14 cellular contexts compared by ENCODE assay signal in the genomic region with DNA sequence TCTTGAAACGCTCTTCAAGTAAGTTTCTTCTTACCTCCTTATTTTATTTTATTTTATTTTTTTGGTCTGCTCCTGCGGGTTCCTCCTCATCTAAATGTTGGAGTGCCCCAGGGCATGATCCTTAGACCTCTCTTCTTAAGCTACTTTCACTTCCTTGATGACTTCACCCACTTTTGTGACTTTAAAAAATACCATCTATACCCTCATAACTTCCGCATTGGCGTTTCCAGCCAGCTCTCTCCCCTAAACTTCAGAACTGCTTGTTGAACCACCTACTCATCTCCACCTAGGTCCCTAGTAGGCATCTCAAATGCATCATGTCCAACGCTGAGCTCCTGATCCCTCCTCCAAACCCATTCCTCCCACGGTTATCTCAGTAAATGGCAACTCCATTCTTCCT. TPM values are rescaled to one million over a fixed set of nuclear protein-coding genes. Genes with fewer than 3 reads are reported as not detected.
A peak's percentile ranks its signal among the peaks of the same experiment; 100 is the strongest.
DNase-seq lines count a peak whose midpoint lies in the region; ATAC-seq, FAIRE-seq and TF ChIP-seq lines count a peak whose summit lies in the region.
"Had no signal": no experiment of that assay in that cellular context is flagged by ENCODE, and none has a peak within 500 bp of the region (broad histone marks: within the 10 kb centered on the region; RNA-seq: fewer than 3 reads in every experiment).

No MANE protein-coding gene starts in this region.

- POLR2A ChIA-PET in T-cell (lab: Charles Lee), result interaction anchor here in 1 of 2 donors (0.5 kb wide), 1 partner anchor 41 kb away, joined by 3 read pairs; no protein-coding TSS in a partner anchor

- H4K91ac ChIP-seq in mesenchymal stem cell (ENCODE audit: low read length) (peak overlapping the region; percentile 69), H9 (ENCODE audit: insufficient read length, low read depth, low read length) (no peak overlapping the region)

- no peak overlapping the region for H2BK120ac ChIP-seq in mesenchymal stem cell (ENCODE audit: low read depth, low read length)
- H2BK120ac ChIP-seq in H9 (ENCODE audit: low read depth, low read length, poor library complexity, severe bottlenecking), result no peak overlapping the region

- H3K36me3 Mint-ChIP-seq in T-cell (no peaks in the 10 kb centered on the region), H9 (ENCODE audit: insufficient read depth in 1 of 3, low read depth in 3 of 3) (no peaks in the 10 kb centered on the region)

- H3K9me3 Mint-ChIP-seq in T-cell, result no peaks in the 10 kb centered on the region
- H3K9me3 Mint-ChIP-seq in H9, result no peaks in the 10 kb centered on the region; a peak in 1 of 5 replicates

- WGBS in mesenchymal stem cell, result 93% methylated on average over 6 of the region's 6 CpGs
- WGBS in H9 (ENCODE audit: extremely low coverage, insufficient read length, low lambda C conversion rate), result no CpG with 5 or more reads among the region's 6 CpGs

- H3K27ac Mint-ChIP-seq in T-cell, result no peak overlapping the region
- no peak overlapping the region; a peak in 1 of 7 replicates for H3K27ac Mint-ChIP-seq in H9

- H3K27me3 ChIP-seq in MM.1S (replicated peaks; ENCODE audit: insufficient read depth, low read length), result no peaks in the 10 kb centered on the region
- H3K27me3 ChIP-seq in mesenchymal stem cell (ENCODE audit: control insufficient read depth in 1 of 2, insufficient read depth in 1 of 2, low read length in 2 of 2), result no peaks in the 10 kb centered on the region
- H3K27me3 ChIP-seq in H9 (ENCODE audit: insufficient read depth, low read length), result no peaks in the 10 kb centered on the region
- H3K27me3 ChIP-seq: esophagus squamous epithelium had no signal

- H3K23me2 ChIP-seq in H9 (ENCODE audit: insufficient read length, low read depth, low read length, poor library complexity, severe bottlenecking), result no peaks in the 10 kb centered on the region

- H3K79me2 ChIP-seq in MM.1S (ENCODE audit: low read length), result no peaks in the 10 kb centered on the region
- no peaks in the 10 kb centered on the region for H3K79me2 ChIP-seq in H9 (ENCODE audit: insufficient read depth, low read length)

- H3K4me2 ChIP-seq in MM.1S (ENCODE audit: low read depth, low read length), result peak overlapping the region; percentile 22; the same call in 1 of the 2 replicates
- no peak overlapping the region for H3K4me2 ChIP-seq in mesenchymal stem cell (ENCODE audit: low read length, poor library complexity, severe bottlenecking)
- no peak overlapping the region for H3K4me2 ChIP-seq in H9 (ENCODE audit: insufficient read depth, insufficient read length, low read length)

- H3K4me3 Mint-ChIP-seq in T-cell (no peak overlapping the region), H9 (no peak overlapping the region)

- no peak for FAIRE-seq in HTR-8/SVneo (lab: Jason Lieb, UNC)

- H4K20me1 ChIP-seq in MM.1S (ENCODE audit: insufficient read depth, low read length) (no peaks in the 10 kb centered on the region), H9 (ENCODE audit: control insufficient read depth, insufficient read depth, insufficient read length) (peaks cover 3% of the 10 kb centered on the region)

- H3K56ac ChIP-seq in H9 (ENCODE audit: insufficient read length, low read depth, low read length), result no peak overlapping the region

- H3K18ac ChIP-seq in mesenchymal stem cell (ENCODE audit: low read depth in 1 of 2, low read length in 2 of 2), result no peak overlapping the region
- no peak overlapping the region for H3K18ac ChIP-seq in H9 (ENCODE audit: insufficient read length, low read depth, low read length)

- H3K4ac ChIP-seq in mesenchymal stem cell (ENCODE audit: low read depth in 1 of 2, low read length in 2 of 2) (no peak overlapping the region), H9 (ENCODE audit: low read depth, low read length) (no peak overlapping the region)

- H3K9me2 ChIP-seq in MM.1S (replicated peaks; ENCODE audit: insufficient read depth, low read length), result no peaks in the 10 kb centered on the region

- H3K9me3 ChIP-seq in MM.1S (replicated peaks; ENCODE audit: insufficient read depth, low read length) (no peaks in the 10 kb centered on the region), mesenchymal stem cell (ENCODE audit: control insufficient read depth, low read length) (no peaks in the 10 kb centered on the region), H9 (ENCODE audit: control insufficient read depth, low read depth, low read length) (no peaks in the 10 kb centered on the region)
- H3K9me3 ChIP-seq: esophagus squamous epithelium had no signal

- no peak overlapping the region for H4K5ac ChIP-seq in H9 (ENCODE audit: insufficient read length, low read depth, low read length)

- no peaks in the 10 kb centered on the region for H3K4me1 Mint-ChIP-seq in T-cell
- H3K4me1 Mint-ChIP-seq in H9, result 0 out of 4 replicates have a peak, but pooled peaks cover 0 to 2% of the 10 kb centered on the region in 2 experiments

- no peak overlapping the region for H3K27ac ChIP-seq in MM.1S (ENCODE audit: low read length)
- H3K27ac ChIP-seq in mesenchymal stem cell (ENCODE audit: low read length, poor library complexity, severe bottlenecking), result no peak overlapping the region
- no peak overlapping the region for H3K27ac ChIP-seq in H9 (ENCODE audit: insufficient read length, low read depth, low read length)

- H2BK5ac ChIP-seq in mesenchymal stem cell (ENCODE audit: low read depth, low read length, poor library complexity, severe bottlenecking) (peak overlapping the region; percentile 1), H9 (ENCODE audit: insufficient read length, low read length) (no peak overlapping the region)

- no peaks in the 10 kb centered on the region for H3K79me1 ChIP-seq in mesenchymal stem cell (replicated peaks; ENCODE audit: low read length, poor library complexity, severe bottlenecking)
- H3K79me1 ChIP-seq in H9 (ENCODE audit: insufficient read depth, low read depth, low read length, poor library complexity, severe bottlenecking), result no peaks in the 10 kb centered on the region

- peak overlapping the region; percentile 25 for H2AFZ ChIP-seq in MM.1S (ENCODE audit: low read length)
- H2AFZ ChIP-seq in mesenchymal stem cell (ENCODE audit: low read depth, low read length), result no peak overlapping the region
- no peak overlapping the region for H2AFZ ChIP-seq in H9 (ENCODE audit: low read length)

- no peak overlapping the region for H4K8ac ChIP-seq in mesenchymal stem cell (ENCODE audit: low read length)
- H4K8ac ChIP-seq in H9 (replicated peaks; ENCODE audit: insufficient read length, low read depth, low read length), result no peak overlapping the region

- H3F3A ChIP-seq in MM.1S (ENCODE audit: insufficient read depth, low read length), result no peaks in the 10 kb centered on the region

- no peak overlapping the region for H3T11ph ChIP-seq in H9 (ENCODE audit: low read length)

- H3K9ac ChIP-seq in MM.1S (ENCODE audit: low read length) (no peak overlapping the region), mesenchymal stem cell (ENCODE audit: low read length) (no peak overlapping the region), H9 (ENCODE audit: extremely low read depth, insufficient read length, low read length) (no peak overlapping the region)

- H2AK5ac ChIP-seq in mesenchymal stem cell (ENCODE audit: low read length, severe bottlenecking) (peak overlapping the region; percentile 94), H9 (ENCODE audit: insufficient read length, low read length) (no peak overlapping the region)

- no peaks in the 10 kb centered on the region for H3K36me3 ChIP-seq in MM.1S (replicated peaks; ENCODE audit: insufficient read depth, low read length)
- no peaks in the 10 kb centered on the region for H3K36me3 ChIP-seq in mesenchymal stem cell (ENCODE audit: control insufficient read depth in 1 of 2, insufficient read depth in 2 of 2, low read depth in 1 of 2, low read length in 2 of 2)
- H3K36me3 ChIP-seq: esophagus squamous epithelium had no signal

- CTCF ChIA-PET in T-cell (lab: Charles Lee), result no interaction called here

- H3K14ac ChIP-seq in mesenchymal stem cell (ENCODE audit: low read length in 2 of 2) (no peak overlapping the region), H9 (ENCODE audit: insufficient read depth, low read length) (no peak overlapping the region)

- TF ChIP-seq CTCF in MM.1S (IDR thresholded peaks at IDR 0.05; ENCODE audit: low read length) (no peak), H9 (conservative IDR thresholded peaks at IDR 0.05) (no peak)

- peak; percentile 34 for DNase-seq in EH (ENCODE audit: low read depth)
- no peak for DNase-seq in MM.1S
- peak; percentile 60 for DNase-seq in SIG-M5 (lab: John Stamatoyannopoulos, UW)
- no peak for DNase-seq in mesenchymal stem cell
- no peak for DNase-seq in T-cell
- no peak for DNase-seq in NCI-H187 (lab: John Stamatoyannopoulos, UW)
- DNase-seq in HTR-8/SVneo (ENCODE audit: insufficient read length, low spot score), result no peak
- DNase-seq in H9, result no peak
- DNase-seq: activated gamma-delta T cell, dermis blood vessel endothelial cell, esophagus squamous epithelium, NCI-H2029, NCI-H524, posterior cingulate gyrus had no signal

- H3K27me3 Mint-ChIP-seq in T-cell (peaks cover 0 to 2% of the 10 kb centered on the region in 2 donors), H9 (ENCODE audit: low read depth) (peaks cover 2% of the 10 kb centered on the region; the same call in 1 of the 2 replicates)

- no peak overlapping the region for H3K23ac ChIP-seq in mesenchymal stem cell (ENCODE audit: low read length in 2 of 2)
- H3K23ac ChIP-seq in H9 (ENCODE audit: insufficient read length, low read depth, low read length), result no peak overlapping the region

- H2BK15ac ChIP-seq in mesenchymal stem cell (ENCODE audit: low read depth, poor library complexity, severe bottlenecking) (no peak overlapping the region), H9 (ENCODE audit: low read depth, low read length) (no peak overlapping the region)

- no peak overlapping the region for H2BK20ac ChIP-seq in H9 (ENCODE audit: low read depth, low read length, poor library complexity, severe bottlenecking)

- H3K4me1 ChIP-seq in MM.1S (ENCODE audit: low read length) (peaks cover 4% of the 10 kb centered on the region; the same call in 1 of the 2 replicates), mesenchymal stem cell (ENCODE audit: control insufficient read depth, insufficient read depth, low read depth, low read length) (peaks cover 8% of the 10 kb centered on the region), H9 (ENCODE audit: insufficient read depth, low read length) (no peaks in the 10 kb centered on the region)

- H3K4me3 ChIP-seq in MM.1S (ENCODE audit: low read length) (no peak overlapping the region), mesenchymal stem cell (ENCODE audit: insufficient read depth in 1 of 2, low read depth in 1 of 2, low read length in 2 of 2) (no peak overlapping the region)
- H3K4me3 ChIP-seq: esophagus squamous epithelium had no signal

- no peak for ATAC-seq in T-cell (replicated peaks in 1 of 4)

- H2BK12ac ChIP-seq in mesenchymal stem cell (ENCODE audit: low read length in 2 of 2) (no peak overlapping the region), H9 (ENCODE audit: insufficient read length, low read depth, low read length) (no peak overlapping the region)

RNA-seq across cellular contexts. Expression of a gene that starts 51.4 kb away (rescaled TPM):
- polyA plus RNA-seq in mesenchymal stem cell (2013, experiment 1 of 2), result 30.9 TPM
- 25.5 TPM for polyA plus RNA-seq in mesenchymal stem cell (2013, experiment 2 of 2)
- total RNA-seq in T-cell (10 to 100 TPM; 24.3 to 33.7 (median 27.8) TPM), H9 (2021) (16.7 and 21.0 TPM in 2 replicates)

Comparison
In these comparisons a context has a peak if more than half of its experiments do, and no peak if none do; other contexts are left out.
1. DNase-seq: peak in EH (single experiment) and SIG-M5 (single experiment); none in MM.1S (single experiment), mesenchymal stem cell (single experiment), T-cell (0 of 34), NCI-H187 (0 of 2), HTR-8/SVneo (single experiment) and H9 (single experiment).